Comparison of ENCODE assay signal across 23 cellular contexts in genomic region chr11:78127408-78127807, GRCh38.
"Had no signal": no experiment of that assay in that cellular context is flagged by ENCODE, and none has a peak within 500 bp of the region (broad histone marks: within the 10 kb centered on the region; RNA-seq: fewer than 3 reads in every experiment).

No MANE protein-coding gene starts in this region.

- H3K27me3 ChIP-seq: brain microvascular endothelial cell, cardiac muscle cell had no signal

- H3K4me3 ChIP-seq: cardiac muscle cell, PC-9, SK-N-MC had no signal

- H3K4me2 ChIP-seq: KMS-11, PC-9 had no signal

- DNase-seq: activated CD4-positive, alpha-beta T cell treated with anti-CD3 and anti-CD28 coated beads for 1 hour; activated CD4-positive, alpha-beta T cell treated with anti-CD3 and anti-CD28 coated beads, Interleukin-2, amount 10 ng/mL, durations not matched to agents 24 days and 14 days; activated CD4-positive, alpha-beta T cell treated with anti-CD3 and anti-CD28 coated beads, Interleukin-2, amount 50 U/mL, for 48 hours; activated CD8-positive, alpha-beta memory T cell treated with anti-CD3 and anti-CD28 coated beads, Interleukin-2, amount 10 ng/mL, durations not matched to agents 7 days and 5 days; activated effector memory CD4-positive, alpha-beta T cell treated with anti-CD3 and anti-CD28 coated beads, Interleukin-2, amount 50 U/mL, for 16 hours; activated naive CD4-positive, alpha-beta T cell treated with Interleukin-2 at 50 U/mL for 16 hours; activated T-cell treated with anti-CD3 and anti-CD28 coated beads, Interleukin-2, amount 50 U/mL, for 4 hours; brain microvascular endothelial cell; IMR-90; NCI-H1092 treated with DMSO at 0.1 percent for 48 hours; NCI-H1417 treated with DMSO at 0.1 percent for 48 hours; NCI-H1694 treated with DMSO at 0.1 percent for 48 hours; NCI-H2081; NCI-H510A treated with DMSO at 0.1 percent for 48 hours; NCI-H69; NK-92 treated with Interleukin-12 subunit alpha and Interleukin-12 subunit beta, amount 100 ng/mL, for 24 hours; PC-9; SHP77 treated with DMSO at 0.1 percent for 48 hours; SW 1271 had no signal

- H3K9ac ChIP-seq: KMS-11 had no signal

- ATAC-seq: activated CD8-positive, alpha-beta memory T cell treated with anti-CD3 and anti-CD28 coated beads, Interleukin-2, amount 10 ng/mL, durations not matched to agents 7 days and 5 days; activated T-cell treated with anti-CD3 and anti-CD28 coated beads, Interleukin-2, amount 50 U/mL, for 4 hours; WTC11 had no signal

- H3K27ac ChIP-seq: brain microvascular endothelial cell, cardiac muscle cell, KMS-11, PC-9, SK-N-MC had no signal

- H2AFZ ChIP-seq: PC-9 had no signal
